ENCODE assay signal across 21 cellular contexts in genomic region chrX:41119803-41120202, GRCh38. TPM values are rescaled to one million over a fixed set of nuclear protein-coding genes. Genes with fewer than 3 reads are reported as not detected.
DNase-seq lines count a peak whose midpoint lies in the region; ATAC-seq and TF ChIP-seq lines count a peak whose summit lies in the region.
"Had no signal": no experiment of that assay in that cellular context is flagged by ENCODE, and none has a peak within 500 bp of the region (broad histone marks: within the 10 kb centered on the region; RNA-seq: fewer than 3 reads in every experiment).

No MANE protein-coding gene starts in this region.

- DNase-seq in natural killer cell treated with Interleukin-12 subunit alpha and Interleukin-12 subunit beta and Interleukin-15 and Interleukin-18, amount 100 ng/mL, for 72 hours (ENCODE audit: low spot score) = no peak
- DNase-seq in natural killer cell = no peak
- DNase-seq in HFFc6 = no peak
- no peak for DNase-seq in Calu3
- no peak for DNase-seq in NCI-H2107 (lab: John Stamatoyannopoulos, UW)
- DNase-seq: activated CD8-positive, alpha-beta memory T cell treated with anti-CD3 and anti-CD28 coated beads for 24 hours; activated gamma-delta T cell treated with Interleukin-2 at 50 U/mL for 16 hours; colonic mucosa; GOT3; hippocampal formation; islet precursor cell; mammary epithelial cell; naive thymus-derived CD4-positive, alpha-beta T cell; NCI-H146; NCI-H82; posterior cingulate gyrus; stimulated activated CD4-positive, alpha-beta T cell treated with anti-CD3 and anti-CD28 coated beads, Interleukin-1b, Interleukin-23, amount 100 ng/mL, for 48 hours had no signal

- H3K27me3 Mint-ChIP-seq in natural killer cell treated with Interleukin-12 subunit alpha and Interleukin-12 subunit beta and Interleukin-15 and Interleukin-18, amount 100 ng/mL, for 72 hours = no peaks in the 10 kb centered on the region
- no peaks in the 10 kb centered on the region for H3K27me3 Mint-ChIP-seq in natural killer cell (ENCODE audit: low read depth in 2 of 2)
- H3K27me3 Mint-ChIP-seq in activated naive CD8-positive, alpha-beta T cell = no peaks in the 10 kb centered on the region
- H3K27me3 Mint-ChIP-seq in HFFc6 (ENCODE audit: insufficient read depth) = no peaks in the 10 kb centered on the region
- no peaks in the 10 kb centered on the region for H3K27me3 Mint-ChIP-seq in Calu3 (ENCODE audit: unreplicated experiment)
- H3K27me3 Mint-ChIP-seq: naive thymus-derived CD4-positive, alpha-beta T cell had no signal

- BruUV-seq in Calu3 (replicated peaks; lab: Mats Ljungman, UMichigan) = no TSS peak

- intact Hi-C loops in natural killer cell (cut with micrococcal nuclease) = loop anchor here (5.0 to 10.0 kb wide), 2 partner anchors 38 to 465 kb away; no protein-coding TSS in a partner anchor
- intact Hi-C loops in Calu3 (cut with micrococcal nuclease; ENCODE audit: unreplicated experiment) = loop anchor here (5.0 to 10.0 kb wide), 3 partner anchors 195 to 468 kb away; no protein-coding TSS in a partner anchor

- peak overlapping the region; percentile 79 to 86 for H3K27ac Mint-ChIP-seq in natural killer cell treated with Interleukin-12 subunit alpha and Interleukin-12 subunit beta and Interleukin-15 and Interleukin-18, amount 100 ng/mL, for 72 hours
- H3K27ac Mint-ChIP-seq in natural killer cell = no peak overlapping the region
- peak overlapping the region; percentile 85 for H3K27ac Mint-ChIP-seq in activated naive CD8-positive, alpha-beta T cell
- no peak overlapping the region for H3K27ac Mint-ChIP-seq in HFFc6
- H3K27ac Mint-ChIP-seq in Calu3 (ENCODE audit: unreplicated experiment) = no peak overlapping the region

- no peaks in the 10 kb centered on the region for H3K9me3 Mint-ChIP-seq in natural killer cell treated with Interleukin-12 subunit alpha and Interleukin-12 subunit beta and Interleukin-15 and Interleukin-18, amount 100 ng/mL, for 72 hours
- H3K9me3 Mint-ChIP-seq in natural killer cell (no peaks in the 10 kb centered on the region), HFFc6 (no peaks in the 10 kb centered on the region), Calu3 (ENCODE audit: low read depth, unreplicated experiment) (no peaks in the 10 kb centered on the region)
- no peaks in the 10 kb centered on the region for H3K9me3 Mint-ChIP-seq in activated naive CD8-positive, alpha-beta T cell (ENCODE audit: low read depth)
- H3K9me3 Mint-ChIP-seq: naive thymus-derived CD4-positive, alpha-beta T cell had no signal

- no peak for TF ChIP-seq CTCF in natural killer cell (IDR thresholded peaks at IDR 0.05)
- TF ChIP-seq CTCF in HFFc6 (IDR thresholded peaks at IDR 0.05) = no peak
- TF ChIP-seq CTCF in Calu3 (IDR thresholded peaks at IDR 0.05; ENCODE audit: unreplicated experiment) = no peak

- CTCF ChIA-PET in Calu3 (lab: Charles Lee) = no interaction called here

- H3K4me1 Mint-ChIP-seq in natural killer cell treated with Interleukin-12 subunit alpha and Interleukin-12 subunit beta and Interleukin-15 and Interleukin-18, amount 100 ng/mL, for 72 hours (ENCODE audit: low read depth in 2 of 2) = peaks cover 47 to 59% of the 10 kb centered on the region in 2 donors
- peaks cover 61 to 64% of the 10 kb centered on the region in 2 donors for H3K4me1 Mint-ChIP-seq in natural killer cell
- H3K4me1 Mint-ChIP-seq in activated naive CD8-positive, alpha-beta T cell (ENCODE audit: low read depth) = peaks cover 77% of the 10 kb centered on the region
- peaks cover 24% of the 10 kb centered on the region for H3K4me1 Mint-ChIP-seq in HFFc6 (ENCODE audit: low read depth)
- peaks cover 50% of the 10 kb centered on the region for H3K4me1 Mint-ChIP-seq in Calu3 (ENCODE audit: low read depth, unreplicated experiment)

- no peak for ATAC-seq in natural killer cell treated with Interleukin-12 subunit alpha and Interleukin-12 subunit beta and Interleukin-15 and Interleukin-18, amount 100 ng/mL, for 72 hours
- ATAC-seq in natural killer cell (no peak), GM19463 (IDR thresholded peaks at IDR 0.05; ENCODE audit: unreplicated experiment) (peak; percentile 25)
- ATAC-seq: naive thymus-derived CD4-positive, alpha-beta T cell; Panc1; SK-N-SH treated with all-trans-retinoic acid at 6 μM for 48 hours had no signal

- H3K36me3 Mint-ChIP-seq in natural killer cell treated with Interleukin-12 subunit alpha and Interleukin-12 subunit beta and Interleukin-15 and Interleukin-18, amount 100 ng/mL, for 72 hours = no peaks in the 10 kb centered on the region
- no peaks in the 10 kb centered on the region for H3K36me3 Mint-ChIP-seq in natural killer cell
- no peaks in the 10 kb centered on the region for H3K36me3 Mint-ChIP-seq in activated naive CD8-positive, alpha-beta T cell
- no peaks in the 10 kb centered on the region for H3K36me3 Mint-ChIP-seq in HFFc6 (ENCODE audit: low read depth)
- H3K36me3 Mint-ChIP-seq in Calu3 (ENCODE audit: insufficient read depth, unreplicated experiment) = peaks cover 1% of the 10 kb centered on the region

- peak overlapping the region; percentile 27 for H3K4me3 Mint-ChIP-seq in natural killer cell treated with Interleukin-12 subunit alpha and Interleukin-12 subunit beta and Interleukin-15 and Interleukin-18, amount 100 ng/mL, for 72 hours
- H3K4me3 Mint-ChIP-seq in natural killer cell = no peak overlapping the region
- peak overlapping the region; percentile 10 for H3K4me3 Mint-ChIP-seq in activated naive CD8-positive, alpha-beta T cell
- no peak overlapping the region for H3K4me3 Mint-ChIP-seq in HFFc6
- no peak overlapping the region for H3K4me3 Mint-ChIP-seq in Calu3 (ENCODE audit: low read depth, unreplicated experiment)

RNA-seq across cellular contexts. Expression of gene USP9X, which starts 34.6 kb away (rescaled TPM):
- 10 to 100 TPM; 48.3 to 66.5 TPM for total RNA-seq in natural killer cell treated with Interleukin-12 subunit alpha and Interleukin-12 subunit beta and Interleukin-15 and Interleukin-18, amount 100 ng/mL, for 72 hours
- 10 to 100 TPM; 76.3 to 87.4 (median 81.9) TPM for total RNA-seq in natural killer cell
- 10 to 100 TPM; 54.1 to 73.0 (median 60.9) TPM for total RNA-seq in HFFc6 (2021; fragmentation: NEBNext Ultra II Directional; extraction: Animal tissue kit (Norgen Biotek cat#: 25700))
- 87.5 and 89.2 TPM in 2 replicates for total RNA-seq in Calu3 (2022)

Comparison
In these comparisons a context has a peak if more than half of its experiments do, and no peak if none do; other contexts are left out.
1. H3K27ac Mint-ChIP-seq: peak in natural killer cell treated with Interleukin-12 subunit alpha and Interleukin-12 subunit beta and Interleukin-15 and Interleukin-18, amount 100 ng/mL, for 72 hours (2 of 2) and activated naive CD8-positive, alpha-beta T cell (single experiment); none in natural killer cell (0 of 2), HFFc6 (single experiment) and Calu3 (single experiment).
2. H3K4me3 Mint-ChIP-seq: peak in natural killer cell treated with Interleukin-12 subunit alpha and Interleukin-12 subunit beta and Interleukin-15 and Interleukin-18, amount 100 ng/mL, for 72 hours (single experiment) and activated naive CD8-positive, alpha-beta T cell (single experiment); none in natural killer cell (single experiment), HFFc6 (single experiment) and Calu3 (single experiment).